1 cellular context compared by ENCODE assay signal in the genomic region with DNA sequence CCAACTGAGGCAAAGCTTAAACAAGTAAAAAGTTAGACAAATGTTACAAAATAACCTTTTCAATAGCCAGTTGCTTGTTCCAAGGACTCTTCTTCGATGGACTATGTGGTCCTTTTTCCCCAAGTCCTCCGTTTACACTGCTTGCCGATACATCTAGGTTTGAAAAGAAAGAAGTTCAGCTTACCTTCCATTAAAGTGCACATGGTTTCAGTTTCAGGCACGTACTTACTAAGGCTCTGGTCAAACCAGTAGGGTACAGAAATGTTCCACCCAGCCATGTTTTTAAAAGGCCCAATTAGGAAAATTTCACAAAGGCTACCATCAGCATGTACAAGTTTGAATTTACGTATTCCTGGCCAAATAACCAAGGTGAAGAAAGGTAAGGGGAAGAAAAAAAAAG.
A peak's percentile ranks its signal among the peaks of the same experiment; 100 is the strongest.
TF ChIP-seq lines count a peak whose summit lies in the region.

No MANE protein-coding gene starts in this region.

TF ChIP-seq in IMR-90, 13 proteins besides CTCF, POLR2A, EP300 and RAD21:
- no peak for TF ChIP-seq CHD1 (IDR thresholded peaks at IDR 0.05; ENCODE audit: low read depth, low read length)
- TF ChIP-seq FOS (IDR thresholded peaks at IDR 0.05; ENCODE audit: low read depth, low read length), result no peak
- no peak for TF ChIP-seq RCOR1 (IDR thresholded peaks at IDR 0.05; ENCODE audit: insufficient replicate concordance, low read length)
- peak; percentile 62; the same call in 1 of the 2 replicates for TF ChIP-seq MXI1 (IDR thresholded peaks at IDR 0.05; ENCODE audit: borderline replicate concordance, low read depth, low read length)
- no peak for TF ChIP-seq CEBPB (IDR thresholded peaks at IDR 0.05; ENCODE audit: low read depth, low read length)
- TF ChIP-seq SMC3 (IDR thresholded peaks at IDR 0.05; ENCODE audit: low read depth, low read length), result no peak
- no peak for TF ChIP-seq ELK1 (IDR thresholded peaks at IDR 0.05; ENCODE audit: borderline replicate concordance, low read depth, low read length)
- TF ChIP-seq USF2 (IDR thresholded peaks at IDR 0.05; ENCODE audit: low read depth, low read length), result no peak
- TF ChIP-seq NFE2L2 (IDR thresholded peaks at IDR 0.05; ENCODE audit: low read depth, low read length), result no peak
